Comparison of ENCODE assay signal across 15 cellular contexts in genomic region chr5:150153483-150153882, GRCh38. TPM values are rescaled to one million over a fixed set of nuclear protein-coding genes. Genes with fewer than 3 reads are reported as not detected.
DNase-seq lines count a peak whose midpoint lies in the region; TF ChIP-seq lines count a peak whose summit lies in the region.
"Had no signal": no experiment of that assay in that cellular context is flagged by ENCODE, and none has a peak within 500 bp of the region (broad histone marks: within the 10 kb centered on the region; RNA-seq: fewer than 3 reads in every experiment).

No MANE protein-coding gene starts in this region.

- POLR2A ChIA-PET in GM10248 (lab: Yijun Ruan, JAX), result no interaction called here

- H3K4me3 ChIP-seq in left ventricle myocardium inferior, result peak overlapping the region; percentile 69
- peak overlapping the region; percentile 94 for H3K4me3 ChIP-seq in fibroblast of pulmonary artery (replicated peaks; ENCODE audit: low read depth, low read length)
- peak overlapping the region; percentile 28 to 33 for H3K4me3 ChIP-seq in prostate gland
- peak overlapping the region; percentile 78 to 86 for H3K4me3 ChIP-seq in uterus

- intact Hi-C loops in left ventricle myocardium inferior (cut with micrococcal nuclease) (loop anchor here (10.0 kb wide), 1 partner anchor 201 kb away; the partner anchor contains the start of gene TCOF1), cardiac septum (cut with DNase I) (no loop called here), prostate gland (cut with DNase I) (no loop called here), uterus (cut with DNase I; ENCODE audit: low total_unique reads) (no loop called here)

- H3K36me3 ChIP-seq in left ventricle myocardium inferior, result no peaks in the 10 kb centered on the region
- no peaks in the 10 kb centered on the region for H3K36me3 ChIP-seq in prostate gland
- H3K36me3 ChIP-seq in uterus, result no peaks in the 10 kb centered on the region

- H3K4me1 ChIP-seq in left ventricle myocardium inferior (peaks cover 37% of the 10 kb centered on the region), prostate gland (replicated peaks) (no peaks in the 10 kb centered on the region), uterus (peaks cover 5 to 13% of the 10 kb centered on the region in 2 donors)

- H3K27ac ChIP-seq in left ventricle myocardium inferior (replicated peaks), result peak overlapping the region; percentile 89
- peak overlapping the region; percentile 71 to 73 for H3K27ac ChIP-seq in prostate gland
- H3K27ac ChIP-seq in uterus, result peak overlapping the region; percentile 97 to 99

- CTCF ChIA-PET in GM10248 (lab: Yijun Ruan, JAX), result interaction anchor here (1.0 to 2.0 kb wide), 3 partner anchors 9 to 23 kb away, joined by 3 to 8 read pairs (median 4); no protein-coding TSS in a partner anchor

- H3K9me3 ChIP-seq in left ventricle myocardium inferior (replicated peaks), result no peaks in the 10 kb centered on the region
- H3K9me3 ChIP-seq in prostate gland, result no peaks in the 10 kb centered on the region
- no peaks in the 10 kb centered on the region for H3K9me3 ChIP-seq in uterus

- no peak for TF ChIP-seq POLR2A in prostate gland (IDR thresholded peaks at IDR 0.05)
- TF ChIP-seq POLR2A in uterus (IDR thresholded peaks at IDR 0.05), result no peak

- DNase-seq in left ventricle myocardium inferior (no peak), cardiac septum (ENCODE audit: low spot score) (no peak), fibroblast of pulmonary artery (ENCODE audit: low read depth) (no peak), prostate gland (ENCODE audit: low spot score) (no peak), uterus (no peak), glomerular visceral epithelial cell (ENCODE audit: extremely low spot score) (no peak), GM10248 (ENCODE audit: extremely low spot score) (no peak), activated gamma-delta T cell treated with Interleukin-2 at 50 U/mL for 16 hours (no peak)
- DNase-seq: activated B cell treated with CpG ODN at 0.5 μM for 24 hours, cortex of kidney, NCI-H1092, NCI-H510A, SHP77 had no signal

- TF ChIP-seq CTCF in left ventricle myocardium inferior (IDR thresholded peaks at IDR 0.05; ENCODE audit: borderline replicate concordance) (no peak), fibroblast of pulmonary artery (IDR thresholded peaks at IDR 0.05; ENCODE audit: low read length, missing control alignments) (no peak), prostate gland (IDR thresholded peaks at IDR 0.05) (no peak), uterus (IDR thresholded peaks at IDR 0.05) (no peak), GM10248 (IDR thresholded peaks at IDR 0.05; ENCODE audit: control extremely low read depth, extremely low read depth, low read depth, missing control alignments) (no peak)

- H3K27me3 ChIP-seq in left ventricle myocardium inferior (ENCODE audit: low read depth), result no peaks in the 10 kb centered on the region
- no peaks in the 10 kb centered on the region for H3K27me3 ChIP-seq in prostate gland (replicated peaks; ENCODE audit: insufficient read depth)
- no peaks in the 10 kb centered on the region for H3K27me3 ChIP-seq in uterus

- WGBS in prostate gland, result 42% methylated on average over 2 of the region's 2 CpGs

RNA-seq across cellular contexts. Expression of gene PDGFRB, which starts 2.2 kb away (rescaled TPM):
- total RNA-seq in left ventricle myocardium inferior (39.7 TPM), cardiac septum (54.6 TPM), prostate gland (100 to 1,000 TPM in 1 of 2 donors, 10 to 100 TPM in 1; 14.5 to 161 TPM), uterus (100 to 1,000 TPM in 3 of 4 donors, 10 to 100 TPM in 1; 60.2 to 378 (median 235) TPM)

RNA-seq across cellular contexts. Expression of gene CDX1, which starts 13.1 kb away (rescaled TPM):
- total RNA-seq in left ventricle myocardium inferior (not detected), cardiac septum (0.16 TPM), prostate gland (1 to 10 TPM in 1 of 2 donors, not detected in 1; 3.2 TPM), uterus (under 1 TPM; 0.29 to 0.77 (median 0.38) TPM)
- total RNA-seq: activated B cell treated with CpG ODN at 0.5 μM for 24 hours; activated T-helper 17 cell treated with anti-CD3 and anti-CD28 coated beads, Interleukin-2, amount 50 U/mL, for 72 hours; HT1080 had no signal

RNA-seq across cellular contexts. Expression of gene SLC6A7, which starts 36.4 kb away (rescaled TPM):
- total RNA-seq in left ventricle myocardium inferior (not detected), cardiac septum (not detected), prostate gland (not detected), uterus (not detected)
- total RNA-seq: activated B cell treated with CpG ODN at 0.5 μM for 24 hours; activated T-helper 17 cell treated with anti-CD3 and anti-CD28 coated beads, Interleukin-2, amount 50 U/mL, for 72 hours; HT1080 had no signal

Comparison
In these comparisons a context has a peak if more than half of its experiments do, and no peak if none do; other contexts are left out.
1. H3K4me3 ChIP-seq: peak in every context shown above with its lines; median percentile 94 in fibroblast of pulmonary artery; 82 in uterus; 69 in left ventricle myocardium inferior; 30 in prostate gland.